1 cellular context compared by ENCODE assay signal in genomic region chr9:89992326-89993208, GRCh38.
TF ChIP-seq lines count a peak whose summit lies in the region.

No MANE protein-coding gene starts in this region.

TF ChIP-seq in H1, 55 proteins besides CTCF, POLR2A, EP300 and RAD21 (continued from another document):
- TF ChIP-seq, protein P1, sequence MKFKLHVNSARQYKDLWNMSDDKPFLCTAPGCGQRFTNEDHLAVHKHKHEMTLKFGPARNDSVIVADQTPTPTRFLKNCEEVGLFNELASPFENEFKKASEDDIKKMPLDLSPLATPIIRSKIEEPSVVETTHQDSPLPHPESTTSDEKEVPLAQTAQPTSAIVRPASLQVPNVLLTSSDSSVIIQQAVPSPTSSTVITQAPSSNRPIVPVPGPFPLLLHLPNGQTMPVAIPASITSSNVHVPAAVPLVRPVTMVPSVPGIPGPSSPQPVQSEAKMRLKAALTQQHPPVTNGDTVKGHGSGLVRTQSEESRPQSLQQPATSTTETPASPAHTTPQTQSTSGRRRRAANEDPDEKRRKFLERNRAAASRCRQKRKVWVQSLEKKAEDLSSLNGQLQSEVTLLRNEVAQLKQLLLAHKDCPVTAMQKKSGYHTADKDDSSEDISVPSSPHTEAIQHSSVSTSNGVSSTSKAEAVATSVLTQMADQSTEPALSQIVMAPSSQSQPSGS (IDR thresholded peaks at IDR 0.05; ENCODE audit: low read length) = no peak
- TF ChIP-seq TAF7 (optimal IDR thresholded peaks at IDR 0.05; ENCODE audit: borderline replicate concordance, low read depth, low read length) (no peak), FOSL1 (IDR thresholded peaks at IDR 0.05; ENCODE audit: insufficient read depth, low read depth, low read length) (no peak), RBBP5 (IDR thresholded peaks at IDR 0.05; ENCODE audit: borderline replicate concordance, low read depth, low read length) (no peak), JUN (IDR thresholded peaks at IDR 0.05; ENCODE audit: low read depth, low read length) (no peak), CBX5 (IDR thresholded peaks at IDR 0.05; ENCODE audit: low read depth, low read length) (no peak)
